ENCODE assay signal across 19 cellular contexts in the genomic region with DNA sequence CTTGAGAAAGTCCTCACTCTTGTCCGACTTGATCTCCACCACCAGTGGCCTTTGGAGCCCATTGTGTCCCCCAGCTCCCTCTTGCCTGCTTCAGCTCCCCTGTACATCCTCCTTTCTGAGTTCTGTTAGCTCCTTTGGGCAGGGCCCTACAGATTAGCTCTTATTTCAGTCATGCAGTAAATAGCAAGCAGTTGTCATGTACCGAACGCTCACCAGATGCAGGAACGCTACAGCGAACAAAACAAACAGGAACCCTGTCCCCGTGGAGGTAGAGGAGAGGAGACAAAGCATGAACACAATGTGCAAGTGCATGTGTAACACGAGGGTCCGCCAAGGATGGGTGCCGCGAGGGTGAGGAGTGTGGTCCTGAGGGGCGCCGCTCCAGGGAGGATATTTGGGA.
DNase-seq lines count a peak whose midpoint lies in the region; ATAC-seq and TF ChIP-seq lines count a peak whose summit lies in the region.
"Had no signal": no experiment of that assay in that cellular context is flagged by ENCODE, and none has a peak within 500 bp of the region (broad histone marks: within the 10 kb centered on the region; RNA-seq: fewer than 3 reads in every experiment).

No MANE protein-coding gene starts in this region.

- no peaks in the 10 kb centered on the region for H4K20me1 ChIP-seq in IMR-90 (ENCODE audit: insufficient read depth, low read length)
- H4K20me1 ChIP-seq: BLaER1 had no signal

- no peak overlapping the region for H3K56ac ChIP-seq in IMR-90 (ENCODE audit: extremely low read depth, insufficient read depth, low read length)

- H3K4me1 Mint-ChIP-seq in type B pancreatic cell (ENCODE audit: unreplicated experiment) = peaks cover 11% of the 10 kb centered on the region
- H3K4me1 Mint-ChIP-seq: B cell; CD4-positive, CD25-positive, alpha-beta regulatory T cell had no signal

- H2BK120ac ChIP-seq in IMR-90 (ENCODE audit: low read depth, low read length) = no peak overlapping the region
- no peak overlapping the region for H2BK120ac ChIP-seq in neuronal stem cell (ENCODE audit: low read depth, low read length)

- POLR2A ChIA-PET in IMR-90 (lab: Charles Lee; ENCODE audit: unreplicated experiment) = no interaction called here

- no TSS peak for BruUV-seq in IMR-90 (replicated peaks; lab: Mats Ljungman, UMichigan)

- H3K79me1 ChIP-seq in IMR-90 (ENCODE audit: low read depth in 1 of 2, low read length in 2 of 2) (no peaks in the 10 kb centered on the region), neuronal stem cell (ENCODE audit: low read depth, low read length) (no peaks in the 10 kb centered on the region)

- dilution Hi-C loops in IMR-90 (cut with HindIII; ENCODE audit: low sequenced_read_pairs, unreplicated experiment) = no loop called here

- in situ Hi-C loops in IMR-90 (cut with MboI; ENCODE audit: low sequenced_read_pairs) = no loop called here
- in situ Hi-C loops in HAP-1 (cut with MboI; ENCODE audit: low sequenced_read_pairs) = no loop called here

- peaks cover 9% of the 10 kb centered on the region for H3K27me3 ChIP-seq in IMR-90 (ENCODE audit: control insufficient read depth, insufficient read depth, low read length)
- no peaks in the 10 kb centered on the region for H3K27me3 ChIP-seq in neuronal stem cell (ENCODE audit: control insufficient read depth in 3 of 3, insufficient read depth in 3 of 3, low read depth in 1 of 3, low read length in 3 of 3)
- H3K27me3 ChIP-seq in HAP-1 (ENCODE audit: low read depth) = no peaks in the 10 kb centered on the region
- H3K27me3 ChIP-seq: BLaER1 had no signal

- H3K9me1 ChIP-seq in IMR-90 (ENCODE audit: insufficient read depth, low read length) = no peaks in the 10 kb centered on the region

- H3K4me3 ChIP-seq in IMR-90 (ENCODE audit: insufficient read depth, low read depth, low read length) = no peak overlapping the region
- H3K4me3 ChIP-seq in neuronal stem cell (ENCODE audit: low read length in 2 of 2) = no peak overlapping the region
- no peak overlapping the region for H3K4me3 ChIP-seq in HAP-1
- H3K4me3 ChIP-seq: BLaER1 had no signal

- H3K4me3 Mint-ChIP-seq in type B pancreatic cell = peak overlapping the region; percentile 13
- H3K4me3 Mint-ChIP-seq: B cell; CD4-positive, CD25-positive, alpha-beta regulatory T cell; CD8-positive, alpha-beta T cell had no signal

- no peak overlapping the region for H3K4ac ChIP-seq in IMR-90 (ENCODE audit: low read depth, low read length)
- no peak overlapping the region for H3K4ac ChIP-seq in neuronal stem cell (ENCODE audit: low read length)

- H4K8ac ChIP-seq in IMR-90 (ENCODE audit: low read depth in 2 of 2, low read length in 2 of 2) (no peak overlapping the region), neuronal stem cell (ENCODE audit: low read depth, low read length) (no peak overlapping the region)

- intact Hi-C loops in IMR-90 (cut with micrococcal nuclease) = no loop called here

- no peaks in the 10 kb centered on the region for H3K27me3 Mint-ChIP-seq in type B pancreatic cell

- H3K4me2 ChIP-seq in IMR-90 (ENCODE audit: low read depth, low read length) (no peak overlapping the region), neuronal stem cell (ENCODE audit: insufficient read depth, low read length, poor library complexity, severe bottlenecking) (no peak overlapping the region)
- H3K4me2 ChIP-seq: BLaER1 had no signal

- ATAC-seq in IMR-90 (ENCODE audit: low read depth) = no peak
- ATAC-seq: CD8-positive, alpha-beta T cell; HCT116 had no signal

- no peaks in the 10 kb centered on the region for H3K36me3 Mint-ChIP-seq in type B pancreatic cell
- H3K36me3 Mint-ChIP-seq: CD4-positive, CD25-positive, alpha-beta regulatory T cell; CD8-positive, alpha-beta T cell had no signal

- DNase-seq in IMR-90 (no peak), left kidney (ENCODE audit: low read depth, low spot score) (peak; percentile 31), neuronal stem cell (ENCODE audit: low spot score) (no peak), type B pancreatic cell (ENCODE audit: extremely low spot score, unreplicated experiment) (no peak), HAP-1 (ENCODE audit: low spot score in 2 of 2) (no peak), NCI-H82 (lab: John Stamatoyannopoulos, UW) (no peak)
- no peak for DNase-seq in activated CD4-positive, CD25-positive, alpha-beta regulatory T cell (lab: John Stamatoyannopoulos, UW)
- DNase-seq: Caco-2; CD4-positive, CD25-positive, alpha-beta regulatory T cell; CD8-positive, alpha-beta T cell; DMS153; DND-41; GOT3; H7 had no signal

- H4K5ac ChIP-seq in IMR-90 (ENCODE audit: low read depth, low read length) = no peak overlapping the region

- H2BK5ac ChIP-seq in IMR-90 (ENCODE audit: low read depth, low read length, poor library complexity, severe bottlenecking) = no peak overlapping the region
- no peak overlapping the region for H2BK5ac ChIP-seq in neuronal stem cell (ENCODE audit: low read length)

- CTCF ChIA-PET in IMR-90 (lab: Yijun Ruan, JAX) = no interaction called here

- no peak overlapping the region for H3K27ac ChIP-seq in IMR-90 (ENCODE audit: insufficient read depth, low read length)
- no peak overlapping the region for H3K27ac ChIP-seq in neuronal stem cell (replicated peaks; ENCODE audit: low read length)
- H3K27ac ChIP-seq: 22Rv1, BLaER1, C4-2B had no signal

- peak overlapping the region; percentile 50 for H3K27ac Mint-ChIP-seq in type B pancreatic cell
- H3K27ac Mint-ChIP-seq: B cell; CD4-positive, CD25-positive, alpha-beta regulatory T cell; CD8-positive, alpha-beta T cell had no signal

- 62% methylated on average over 11 of the region's 12 CpGs; no CpG with 5 or more reads in 1 of the 2 experiments for WGBS in IMR-90 (ENCODE audit: extremely low coverage in 2 of 2, insufficient read length in 1 of 2), 2 experiments
- no CpG with 5 or more reads among the region's 12 CpGs for WGBS in neuronal stem cell (ENCODE audit: extremely low coverage in 2 of 2, insufficient read length in 2 of 2, insufficient replicate concordance in 1 of 2), 2 donors

- H3K9ac ChIP-seq in IMR-90 (ENCODE audit: low read depth, low read length) (no peak overlapping the region), neuronal stem cell (ENCODE audit: low read depth, low read length, poor library complexity) (no peak overlapping the region)
- H3K9ac ChIP-seq: BLaER1 had no signal

- H3K4me1 ChIP-seq in IMR-90 (ENCODE audit: control insufficient read depth, insufficient read depth, low read length) = no peaks in the 10 kb centered on the region
- H3K4me1 ChIP-seq in neuronal stem cell (ENCODE audit: control insufficient read depth in 2 of 2, insufficient read depth in 1 of 2, low read depth in 1 of 2, low read length in 2 of 2) = peaks cover 0 to 9% of the 10 kb centered on the region in 2 donors
- H3K4me1 ChIP-seq in HAP-1 = no peaks in the 10 kb centered on the region
- H3K4me1 ChIP-seq: BLaER1, Caco-2 had no signal

- TF ChIP-seq CTCF in IMR-90 (conservative IDR thresholded peaks at IDR 0.05; ENCODE audit: low read depth, low read length) (no peak), type B pancreatic cell (conservative IDR thresholded peaks at IDR 0.05) (no peak)

- peak overlapping the region; percentile 8 for H2AFZ ChIP-seq in IMR-90 (replicated peaks; ENCODE audit: low read length, poor library complexity)
- H2AFZ ChIP-seq in neuronal stem cell (ENCODE audit: low read length) = no peak overlapping the region

- no peak for TF ChIP-seq POLR2A in IMR-90 (IDR thresholded peaks at IDR 0.05; ENCODE audit: low read depth, low read length)

- H3K36me3 ChIP-seq in IMR-90 (ENCODE audit: control insufficient read depth, insufficient read depth, low read length) = no peaks in the 10 kb centered on the region
- no peaks in the 10 kb centered on the region for H3K36me3 ChIP-seq in neuronal stem cell (replicated peaks in 1 of 2; ENCODE audit: control insufficient read depth in 2 of 2, insufficient read depth in 2 of 2, low read length in 2 of 2)
- no peaks in the 10 kb centered on the region for H3K36me3 ChIP-seq in HAP-1 (replicated peaks)
- H3K36me3 ChIP-seq: BLaER1 had no signal

- H2AK5ac ChIP-seq in IMR-90 (ENCODE audit: low read depth, low read length) = no peak overlapping the region
- H2AK5ac ChIP-seq in neuronal stem cell (ENCODE audit: low read depth, low read length) = peak overlapping the region; percentile 38

- no peak overlapping the region for H2BK20ac ChIP-seq in IMR-90 (ENCODE audit: low read depth, low read length)

- H3K9me3 ChIP-seq in IMR-90 (ENCODE audit: control insufficient read depth, insufficient read depth, low read length) = no peaks in the 10 kb centered on the region
- no peaks in the 10 kb centered on the region for H3K9me3 ChIP-seq in neuronal stem cell (replicated peaks in 1 of 2; ENCODE audit: control insufficient read depth in 2 of 2, insufficient read depth in 1 of 2, low read depth in 1 of 2, low read length in 2 of 2)
- no peaks in the 10 kb centered on the region for H3K9me3 ChIP-seq in HAP-1
- H3K9me3 ChIP-seq: BLaER1, Caco-2 had no signal

- H2BK12ac ChIP-seq in neuronal stem cell (ENCODE audit: low read length) = peak overlapping the region; percentile 1

- H3K23ac ChIP-seq in IMR-90 (ENCODE audit: low read depth, low read length) (no peak overlapping the region), neuronal stem cell (ENCODE audit: low read depth, low read length, poor library complexity) (no peak overlapping the region)

- no peak overlapping the region for H2BK15ac ChIP-seq in IMR-90 (ENCODE audit: low read depth, low read length)
- no peak overlapping the region for H2BK15ac ChIP-seq in neuronal stem cell (ENCODE audit: low read length)

- peaks cover 4% of the 10 kb centered on the region for H3K9me3 Mint-ChIP-seq in type B pancreatic cell
- H3K9me3 Mint-ChIP-seq: CD8-positive, alpha-beta T cell had no signal

- no peak for TF ChIP-seq RAD21 in IMR-90 (IDR thresholded peaks at IDR 0.05; ENCODE audit: low read length)

- H3K18ac ChIP-seq in IMR-90 (ENCODE audit: low read depth, low read length) (no peak overlapping the region), neuronal stem cell (ENCODE audit: low read length) (peak overlapping the region; percentile 15)

- H2AK9ac ChIP-seq in IMR-90 (replicated peaks; ENCODE audit: low read depth, low read length, poor library complexity) = no peak overlapping the region

- H3K14ac ChIP-seq in IMR-90 (replicated peaks; ENCODE audit: low read depth, low read length) = no peak overlapping the region
- H3K14ac ChIP-seq in neuronal stem cell (ENCODE audit: low read length) = no peak overlapping the region

- no peak overlapping the region for H4K91ac ChIP-seq in IMR-90 (ENCODE audit: insufficient read depth, low read depth, low read length)
- no peak overlapping the region for H4K91ac ChIP-seq in neuronal stem cell (ENCODE audit: low read depth, low read length, poor library complexity)

TF ChIP-seq in IMR-90, 13 proteins besides CTCF, POLR2A, EP300 and RAD21 (continues in another document):
- no peak for TF ChIP-seq MAFK (IDR thresholded peaks at IDR 0.05; ENCODE audit: low read depth, low read length)
- no peak for TF ChIP-seq MAZ (IDR thresholded peaks at IDR 0.05; ENCODE audit: borderline replicate concordance, low read depth, low read length)
- TF ChIP-seq NFE2L2 (IDR thresholded peaks at IDR 0.05; ENCODE audit: low read depth, low read length) = no peak
- TF ChIP-seq CEBPB (IDR thresholded peaks at IDR 0.05; ENCODE audit: low read depth, low read length) = no peak
